Comparison of ENCODE assay signal across 8 cellular contexts in the genomic region with DNA sequence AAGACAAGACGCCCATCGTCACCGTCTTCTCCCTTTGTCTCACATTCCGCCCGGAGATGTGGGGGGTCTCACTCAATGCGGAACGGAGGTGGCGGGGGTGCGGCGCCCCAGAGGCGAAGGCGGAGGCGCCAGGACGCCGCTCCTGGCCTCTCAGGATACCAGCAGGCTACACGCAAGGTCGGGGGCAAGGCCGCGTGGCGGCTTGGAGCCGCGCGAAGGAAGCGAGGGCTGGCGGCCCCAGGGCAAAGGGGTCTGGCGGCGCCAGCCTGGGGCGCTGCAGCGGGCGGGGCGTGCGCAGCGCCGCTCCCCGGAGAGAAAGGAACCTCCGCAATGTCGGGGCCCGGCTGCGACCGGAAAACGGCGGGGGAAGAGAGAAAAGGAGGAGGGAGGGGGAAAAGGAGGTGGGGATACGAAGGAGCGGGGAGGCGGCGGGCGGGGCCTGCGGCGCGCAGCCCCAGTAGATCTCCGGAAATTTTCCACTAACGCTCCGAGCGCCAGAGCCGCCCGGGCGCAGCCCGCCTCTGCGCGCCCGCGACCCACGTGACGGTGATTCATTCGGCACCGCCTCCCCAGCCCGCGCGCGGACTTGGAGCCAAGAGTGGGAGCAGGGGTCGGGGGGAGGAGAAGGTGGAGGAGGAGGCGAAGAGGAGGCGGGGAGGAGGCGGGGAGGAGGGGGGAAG. TPM values are rescaled to one million over a fixed set of nuclear protein-coding genes. Genes with fewer than 3 reads are reported as not detected.
DNase-seq lines count a peak whose midpoint lies in the region; ATAC-seq and TF ChIP-seq lines count a peak whose summit lies in the region.

No MANE protein-coding gene starts in this region.

- no peak for TF ChIP-seq POLR2A in HCT116 (IDR thresholded peaks at IDR 0.05; ENCODE audit: borderline replicate concordance, extremely low read depth, insufficient read depth, insufficient read length)

- H3K9ac ChIP-seq in HCT116 (ENCODE audit: low read length) (peak overlapping the region; percentile 89), MM.1S (ENCODE audit: low read length) (peak overlapping the region; percentile 96)

- TF ChIP-seq CTCF in HCT116 (IDR thresholded peaks at IDR 0.05 in 2 of 3, conservative IDR thresholded peaks at IDR 0.05 in 1 of 3; ENCODE audit: borderline replicate concordance in 1 of 3, insufficient read depth in 1 of 3, low read depth in 2 of 3, low read length in 2 of 3) = 0 out of 6 replicates have a peak, but pooled peaks of 1 of the 3 experiments have one; percentile 10
- peak; percentile 37 for TF ChIP-seq CTCF in MM.1S (IDR thresholded peaks at IDR 0.05; ENCODE audit: low read length)
- peak; percentile 58 for TF ChIP-seq CTCF in neutrophil (IDR thresholded peaks at IDR 0.05)

- intact Hi-C loops in HCT116 (cut with micrococcal nuclease) = loop anchor here (1.0 kb wide), 2 partner anchors 11 to 47 kb away; partner anchors contain the start of gene SLC38A2

- H4K20me1 ChIP-seq in HCT116 (ENCODE audit: insufficient read depth) = no peaks in the 10 kb centered on the region
- no peaks in the 10 kb centered on the region for H4K20me1 ChIP-seq in MM.1S (ENCODE audit: insufficient read depth, low read length)

- RAD21 ChIA-PET in HCT116 (lab: Charles Lee; ENCODE audit: low non-redundant PET in 1 of 2, low total read pairs in 2 of 2, uncharacterized antibody in 2 of 2, unreplicated experiment in 2 of 2) = interaction anchor here in 1 of 2 experiments (1.0 kb wide), 1 partner anchor 278 kb away, joined by 3 read pairs; no protein-coding TSS in a partner anchor

- H3K9me2 ChIP-seq in HCT116 (ENCODE audit: insufficient read depth) (no peaks in the 10 kb centered on the region), MM.1S (replicated peaks; ENCODE audit: insufficient read depth, low read length) (no peaks in the 10 kb centered on the region)

- H3K4me2 ChIP-seq in HCT116 (ENCODE audit: low read length) (peak overlapping the region; percentile 90), MM.1S (ENCODE audit: low read depth, low read length) (peak overlapping the region; percentile 92)

- peak; percentile 31 for TF ChIP-seq RAD21 in HCT116 (IDR thresholded peaks at IDR 0.05; ENCODE audit: low read depth)

- DNase-seq in GM03348 (ENCODE audit: low spot score) = peak; percentile 93
- peak; percentile 94 for DNase-seq in HCT116 (ENCODE audit: low read depth, low spot score)
- peak; percentile 95 for DNase-seq in MM.1S
- peak; percentile 80 for DNase-seq in SIG-M5 (lab: John Stamatoyannopoulos, UW)
- DNase-seq in activated naive CD4-positive, alpha-beta T cell (lab: John Stamatoyannopoulos, UW) = peak; percentile 71 to 85 (median 77)
- peak; percentile 92 for DNase-seq in foreskin melanocyte
- DNase-seq in substantia nigra (lab: John Stamatoyannopoulos, UW) = peak; percentile 78 to 99 (median 95)

- no TSS peak for BruUV-seq in HCT116 (replicated peaks; lab: Mats Ljungman, UMichigan)

- H3K36me3 ChIP-seq in HCT116 (ENCODE audit: control insufficient read depth in 1 of 2, insufficient read depth in 2 of 2, low read length in 2 of 2) (no peaks in the 10 kb centered on the region), MM.1S (replicated peaks; ENCODE audit: insufficient read depth, low read length) (no peaks in the 10 kb centered on the region), neutrophil (no peaks in the 10 kb centered on the region)

- H3F3A ChIP-seq in MM.1S (ENCODE audit: insufficient read depth, low read length) = peaks cover 25% of the 10 kb centered on the region

- peaks cover 47 to 56% of the 10 kb centered on the region in 2 experiments for H3K4me1 ChIP-seq in HCT116 (ENCODE audit: control insufficient read depth in 1 of 2, insufficient read depth in 2 of 2, low read length in 2 of 2)
- H3K4me1 ChIP-seq in MM.1S (ENCODE audit: low read length) = peaks cover 39% of the 10 kb centered on the region
- H3K4me1 ChIP-seq in neutrophil (ENCODE audit: control insufficient read depth in 1 of 2, insufficient read depth in 1 of 2, low read depth in 1 of 2, low read length in 1 of 2) = peaks cover 43 to 47% of the 10 kb centered on the region in 2 experiments

- H3K4me3 ChIP-seq in HCT116 (replicated peaks in 1 of 2; ENCODE audit: low read depth in 1 of 2, low read length in 2 of 2) (peak overlapping the region; percentile 68 to 74), MM.1S (ENCODE audit: low read length) (peak overlapping the region; percentile 79), neutrophil (ENCODE audit: low read depth in 1 of 2, low read length in 1 of 2) (peak overlapping the region; percentile 67 to 90)

- CTCF ChIA-PET in HCT116 (lab: Charles Lee) = no interaction called here

- H3K27me3 ChIP-seq in HCT116 (ENCODE audit: insufficient read depth, low read length) = no peaks in the 10 kb centered on the region
- H3K27me3 ChIP-seq in MM.1S (replicated peaks; ENCODE audit: insufficient read depth, low read length) = no peaks in the 10 kb centered on the region
- no peaks in the 10 kb centered on the region for H3K27me3 ChIP-seq in neutrophil

- POLR2A ChIA-PET in HCT116 (lab: Charles Lee) = interaction anchor here (0.8 to 1.2 kb wide), 2 partner anchors 48 to 171 kb away, joined by 3 to 4 read pairs; no protein-coding TSS in a partner anchor

- H3K9me3 ChIP-seq in HCT116 (ENCODE audit: control insufficient read depth in 1 of 2, insufficient read depth in 1 of 2, low read depth in 1 of 2, low read length in 2 of 2) (no peaks in the 10 kb centered on the region), MM.1S (replicated peaks; ENCODE audit: insufficient read depth, low read length) (no peaks in the 10 kb centered on the region), neutrophil (no peaks in the 10 kb centered on the region)

- H3K27ac ChIP-seq in HCT116 (ENCODE audit: low read depth, low read length) = peak overlapping the region; percentile 98
- peak overlapping the region; percentile 94 for H3K27ac ChIP-seq in MM.1S (ENCODE audit: low read length)
- H3K27ac ChIP-seq in neutrophil = peak overlapping the region; percentile 85
- H3K27ac ChIP-seq in substantia nigra (ENCODE audit: low read depth, low read length, poor library complexity, severe bottlenecking) = peak overlapping the region; percentile 98

- peak; percentile 85 for ATAC-seq in HCT116

- H3K79me2 ChIP-seq in HCT116 (ENCODE audit: insufficient read depth, low read length) (peaks cover 24% of the 10 kb centered on the region), MM.1S (ENCODE audit: low read length) (peaks cover 22% of the 10 kb centered on the region)

- H2AFZ ChIP-seq in HCT116 (ENCODE audit: low read depth, low read length, poor library complexity, severe bottlenecking) (no peak overlapping the region), MM.1S (ENCODE audit: low read length) (peak overlapping the region; percentile 22)

TF ChIP-seq in HCT116, 20 proteins besides CTCF, POLR2A, EP300 and RAD21 (continues in another document):
- TF ChIP-seq SRF (IDR thresholded peaks at IDR 0.05; ENCODE audit: low read depth) (no peak), SP1 (IDR thresholded peaks at IDR 0.05; ENCODE audit: low read depth) (peak; percentile 88), ZNF274 (IDR thresholded peaks at IDR 0.05; ENCODE audit: low read depth, low read length) (no peak), ZFX (IDR thresholded peaks at IDR 0.05) (peak; percentile 56), FOSL1 (IDR thresholded peaks at IDR 0.05; ENCODE audit: low read depth) (peak; percentile 86), JUND (IDR thresholded peaks at IDR 0.05) (peak; percentile 86), CBX3 (IDR thresholded peaks at IDR 0.05; ENCODE audit: low read depth) (peak; percentile 56; the same call in 1 of the 2 replicates), EZH2 (IDR thresholded peaks at IDR 0.05) (no peak), ZBTB33 (IDR thresholded peaks at IDR 0.05; ENCODE audit: extremely low read depth, insufficient replicate concordance, low read length) (no peak), CEBPB (IDR thresholded peaks at IDR 0.05; ENCODE audit: low read depth) (0 out of 2 replicates have a peak, but pooled peaks have one; percentile 20), ELF1 (IDR thresholded peaks at IDR 0.05; ENCODE audit: borderline replicate concordance, low read depth) (no peak)
- TF ChIP-seq, protein P1, sequence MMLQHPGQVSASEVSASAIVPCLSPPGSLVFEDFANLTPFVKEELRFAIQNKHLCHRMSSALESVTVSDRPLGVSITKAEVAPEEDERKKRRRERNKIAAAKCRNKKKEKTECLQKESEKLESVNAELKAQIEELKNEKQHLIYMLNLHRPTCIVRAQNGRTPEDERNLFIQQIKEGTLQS (IDR thresholded peaks at IDR 0.05) = no peak

RNA-seq across cellular contexts. Expression of gene SLC38A2, which starts 10.5 kb away (rescaled TPM):
- 1,049 TPM for total RNA-seq in HCT116 (2021; ENCODE audit: unreplicated experiment)
- 307 and 350 TPM in 2 replicates for polyA plus RNA-seq in HCT116 (2012)

Comparison
In these comparisons a context has a peak if more than half of its experiments do, and no peak if none do; other contexts are left out.
1. Peak in every context shown above with its lines: DNase-seq, ATAC-seq, H3K4me3 ChIP-seq and H3K27ac ChIP-seq.